In genomic region chr1:6168947-6169586, GRCh38 we compare ENCODE assay signal across 22 cellular contexts. TPM values are rescaled to one million over a fixed set of nuclear protein-coding genes. Genes with fewer than 3 reads are reported as not detected.
"Had no signal": no experiment of that assay in that cellular context is flagged by ENCODE, and none has a peak within 500 bp of the region (broad histone marks: within the 10 kb centered on the region; RNA-seq: fewer than 3 reads in every experiment).

No MANE protein-coding gene starts in this region.

- H3K36me3 Mint-ChIP-seq: naive B cell; stimulated activated memory B cell treated with anti-CD40 and anti-IgM and Interleukin-4, amounts not matched to agents 10 μg/mL and 1 μg/mL and 100 μg/mL, for 72 hours had no signal

- H3K4me3 Mint-ChIP-seq: effector memory CD8-positive, alpha-beta T cell; nephron; stimulated activated memory B cell treated with anti-CD40 and anti-IgM and Interleukin-4, amounts not matched to agents 10 μg/mL and 1 μg/mL and 100 μg/mL, for 72 hours; stimulated activated naive CD8-positive, alpha-beta T cell treated with anti-CD3 and anti-CD28 coated beads, Interleukin-15, Interleukin-2, amounts not matched to agents 100 ng/mL and 50 ng/mL, for 24 hours had no signal

- ATAC-seq: effector memory CD8-positive, alpha-beta T cell; gastrocnemius medialis; psoas muscle; sciatic nerve; stimulated activated memory B cell treated with anti-CD40 and anti-IgM and Interleukin-4, amounts not matched to agents 10 μg/mL and 1 μg/mL and 100 μg/mL, for 72 hours had no signal

- H3K4me1 ChIP-seq: gastrocnemius medialis, parathyroid adenoma, psoas muscle, testis, transverse colon had no signal

- H3K9me3 Mint-ChIP-seq: effector memory CD8-positive, alpha-beta T cell; naive B cell; nephron; stimulated activated memory B cell treated with anti-CD40 and anti-IgM and Interleukin-4, amounts not matched to agents 10 μg/mL and 1 μg/mL and 100 μg/mL, for 72 hours; stimulated activated naive CD8-positive, alpha-beta T cell treated with anti-CD3 and anti-CD28 coated beads, Interleukin-15, Interleukin-2, amounts not matched to agents 100 ng/mL and 50 ng/mL, for 24 hours had no signal

- H3K9me3 ChIP-seq: esophagus muscularis mucosa, gastrocnemius medialis, left ventricle myocardium inferior, psoas muscle, spleen, testis, transverse colon had no signal

- H3K4me3 ChIP-seq: esophagus muscularis mucosa, gastrocnemius medialis, left ventricle myocardium inferior, psoas muscle, spleen, testis, transverse colon had no signal

- DNase-seq: effector memory CD8-positive, alpha-beta T cell; gastrocnemius medialis; left ventricle myocardium inferior; mesendoderm; naive B cell; occipital lobe; psoas muscle; retina; spleen; stimulated activated CD4-positive, alpha-beta T cell treated with anti-CD3 and anti-CD28 coated beads, Interleukin-15, amount 100 ng/mL, for 24 hours; stimulated activated CD4-positive, alpha-beta T cell treated with anti-CD3 and anti-CD28 coated beads, Interleukin-1b, Interleukin-23, amount 100 ng/mL, for 48 hours; stimulated activated CD4-positive, alpha-beta T cell treated with anti-CD3 and anti-CD28 coated beads, Interleukin-4, amount 100 ng/mL, for 24 hours; testis; transverse colon had no signal

- H3K27ac Mint-ChIP-seq: effector memory CD8-positive, alpha-beta T cell; naive B cell; nephron; stimulated activated memory B cell treated with anti-CD40 and anti-IgM and Interleukin-4, amounts not matched to agents 10 μg/mL and 1 μg/mL and 100 μg/mL, for 72 hours; stimulated activated naive CD8-positive, alpha-beta T cell treated with anti-CD3 and anti-CD28 coated beads, Interleukin-15, Interleukin-2, amounts not matched to agents 100 ng/mL and 50 ng/mL, for 24 hours had no signal

- H3K4me1 Mint-ChIP-seq: naive B cell; nephron; stimulated activated memory B cell treated with anti-CD40 and anti-IgM and Interleukin-4, amounts not matched to agents 10 μg/mL and 1 μg/mL and 100 μg/mL, for 72 hours had no signal

- H3K36me3 ChIP-seq: esophagus muscularis mucosa, gastrocnemius medialis, left ventricle myocardium inferior, spleen, transverse colon had no signal

- H3K27ac ChIP-seq: epithelial cell of prostate, esophagus muscularis mucosa, gastrocnemius medialis, left ventricle myocardium inferior, parathyroid adenoma, psoas muscle, spleen, testis, transverse colon had no signal

RNA-seq across cellular contexts. Expression of gene CHD5, which starts 11.1 kb away (rescaled TPM):
- total RNA-seq: skeletal muscle tissue had no signal
